In genomic region chr6:155314092-155314772, GRCh38 we compare ENCODE assay signal across 1 cellular context.
A peak's percentile ranks its signal among the peaks of the same experiment; 100 is the strongest.
TF ChIP-seq lines count a peak whose summit lies in the region.

Gene TFB1M, minus strand, starts transcription at chr6:155314484. Its CDS starts 56 bp downstream, at chr6:155314428.

TF ChIP-seq in GM12878, 131 proteins besides CTCF, POLR2A, EP300 and RAD21 (continued from another document and continues in another):
- no peak for TF ChIP-seq PRDM15 (CRISPR knock-in tag; IDR thresholded peaks at IDR 0.05)
- no peak for TF ChIP-seq IKZF2 (IDR thresholded peaks at IDR 0.05)
- no peak for TF ChIP-seq MEF2A (IDR thresholded peaks at IDR 0.05; ENCODE audit: insufficient read depth, low read depth, low read length)
- peak; percentile 80 for TF ChIP-seq MXI1 (IDR thresholded peaks at IDR 0.05; ENCODE audit: low read depth, low read length)
- no peak; the same call in 1 of the 2 replicates for TF ChIP-seq ZNF217 (IDR thresholded peaks at IDR 0.05)
- no peak for TF ChIP-seq ZZZ3 (IDR thresholded peaks at IDR 0.05; ENCODE audit: control insufficient read depth, insufficient read length, low read depth)
- no peak; the same call in 1 of the 2 replicates for TF ChIP-seq CREM (IDR thresholded peaks at IDR 0.05; ENCODE audit: low read depth)
- no peak for TF ChIP-seq SUPT20H (IDR thresholded peaks at IDR 0.05; ENCODE audit: borderline replicate concordance, control insufficient read depth, low read depth, low read length)
- no peak for TF ChIP-seq KDM1A (IDR thresholded peaks at IDR 0.05; ENCODE audit: borderline replicate concordance)
- TF ChIP-seq NR2C1 (IDR thresholded peaks at IDR 0.05): no peak
- no peak for TF ChIP-seq YBX1 (IDR thresholded peaks at IDR 0.05)
- 0 out of 2 replicates have a peak, but pooled peaks have one; percentile 26 for TF ChIP-seq MTA2 (IDR thresholded peaks at IDR 0.05; ENCODE audit: low read depth)
- TF ChIP-seq ZNF622 (IDR thresholded peaks at IDR 0.05): no peak
- no peak for TF ChIP-seq IRF5 (IDR thresholded peaks at IDR 0.05; ENCODE audit: borderline replicate concordance)
- no peak for TF ChIP-seq ZBTB4 (CRISPR knock-in tag; IDR thresholded peaks at IDR 0.05)
- TF ChIP-seq TAF1 (IDR thresholded peaks at IDR 0.05; ENCODE audit: borderline replicate concordance, low read depth, low read length): peak; percentile 66
- TF ChIP-seq USF2 (IDR thresholded peaks at IDR 0.05; ENCODE audit: borderline replicate concordance, low read depth, low read length): no peak
- TF ChIP-seq TCF7 (IDR thresholded peaks at IDR 0.05; ENCODE audit: borderline replicate concordance): no peak
- TF ChIP-seq IKZF1 (conservative IDR thresholded peaks at IDR 0.05): peak; percentile 47
- no peak for TF ChIP-seq BCLAF1 (IDR thresholded peaks at IDR 0.05)
- TF ChIP-seq PAX8 (IDR thresholded peaks at IDR 0.05): no peak
- TF ChIP-seq MYC (IDR thresholded peaks at IDR 0.05; ENCODE audit: insufficient read depth, insufficient read length, insufficient replicate concordance, low read length, severe bottlenecking): no peak
- no peak for TF ChIP-seq BCL3 (IDR thresholded peaks at IDR 0.05; ENCODE audit: borderline replicate concordance, insufficient read depth, low read depth, low read length, poor library complexity, severe bottlenecking)
- no peak for TF ChIP-seq CBX5 (IDR thresholded peaks at IDR 0.05; ENCODE audit: low read depth)
- TF ChIP-seq IRF4 (IDR thresholded peaks at IDR 0.05; ENCODE audit: low read depth, low read length): no peak
- TF ChIP-seq YY1 (IDR thresholded peaks at IDR 0.05; ENCODE audit: low read depth, low read length): peak; percentile 90
- no peak for TF ChIP-seq IRF3 (IDR thresholded peaks at IDR 0.05)
- no peak for TF ChIP-seq BCL11A (IDR thresholded peaks at IDR 0.05; ENCODE audit: low read depth, low read length)
- TF ChIP-seq ETV6 (conservative IDR thresholded peaks at IDR 0.05 in 1 of 2, IDR thresholded peaks at IDR 0.05 in 1 of 2; ENCODE audit: borderline replicate concordance in 1 of 2, low read depth in 1 of 2): no peak
- TF ChIP-seq CUX1 (IDR thresholded peaks at IDR 0.05; ENCODE audit: insufficient replicate concordance, low read depth, low read length): no peak
- no peak for TF ChIP-seq E2F8 (IDR thresholded peaks at IDR 0.05; ENCODE audit: low read depth, partially characterized antibody)
- TF ChIP-seq POLR2AphosphoS5 (IDR thresholded peaks at IDR 0.05; ENCODE audit: low read length): peak; percentile 90
- peak; percentile 47 for TF ChIP-seq SMAD1 (IDR thresholded peaks at IDR 0.05; ENCODE audit: low read depth, partially characterized antibody)
- TF ChIP-seq SUZ12 (IDR thresholded peaks at IDR 0.05; ENCODE audit: unreplicated experiment): no peak
- no peak for TF ChIP-seq ESRRA (IDR thresholded peaks at IDR 0.05; ENCODE audit: low read length)
- TF ChIP-seq CHD4 (IDR thresholded peaks at IDR 0.05): no peak
